In the genomic region with DNA sequence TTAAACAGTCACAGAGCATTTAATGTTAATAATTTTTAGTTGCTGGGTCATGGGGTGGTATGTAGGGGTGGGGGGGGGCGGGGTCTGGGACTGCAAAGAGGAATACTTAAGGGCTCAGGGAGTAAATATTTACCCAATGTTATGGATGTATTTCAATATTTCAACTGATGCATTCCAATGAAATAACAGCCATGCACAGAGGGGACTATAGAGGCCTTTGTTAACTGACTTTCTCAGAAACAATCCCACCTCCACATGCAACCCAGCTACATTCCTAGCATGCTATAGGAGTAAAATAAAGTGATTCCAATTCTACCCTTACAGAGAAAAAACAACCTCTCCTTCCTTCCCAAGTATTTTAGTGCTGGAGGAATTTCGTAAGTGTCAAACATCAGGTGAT, we compare ENCODE assay signal across 22 cellular contexts. TPM values are rescaled to one million over a fixed set of nuclear protein-coding genes. Genes with fewer than 3 reads are reported as not detected.
DNase-seq lines count a peak whose midpoint lies in the region; ATAC-seq and TF ChIP-seq lines count a peak whose summit lies in the region.
"Had no signal": no experiment of that assay in that cellular context is flagged by ENCODE, and none has a peak within 500 bp of the region (broad histone marks: within the 10 kb centered on the region; RNA-seq: fewer than 3 reads in every experiment).

No MANE protein-coding gene starts in this region.

- 82 to 86% methylated on average over 2 of the region's 2 CpGs for WGBS in upper lobe of left lung, 2 donors

- peaks cover 5% of the 10 kb centered on the region for H3K36me3 ChIP-seq in Panc1 (ENCODE audit: control insufficient read depth, insufficient read depth, low read length)
- H3K36me3 ChIP-seq in neural progenitor cell = peaks cover 22% of the 10 kb centered on the region
- peaks cover 0 to 47% (median 3%) of the 10 kb centered on the region in 4 donors for H3K36me3 ChIP-seq in upper lobe of left lung

- no peak for TF ChIP-seq POLR2A in upper lobe of left lung (IDR thresholded peaks at IDR 0.05)

- no peaks in the 10 kb centered on the region for H3K79me2 ChIP-seq in neural progenitor cell (ENCODE audit: low read depth)

- H3K27me3 ChIP-seq in Panc1 (ENCODE audit: control insufficient read depth, insufficient read depth, low read length) = no peaks in the 10 kb centered on the region
- no peaks in the 10 kb centered on the region for H3K27me3 ChIP-seq in neural progenitor cell
- no peaks in the 10 kb centered on the region for H3K27me3 ChIP-seq in upper lobe of left lung
- H3K27me3 ChIP-seq: BLaER1, SJCRH30 had no signal

- H3K27me3 Mint-ChIP-seq in neural progenitor cell (ENCODE audit: insufficient read depth, low read depth) = no peaks in the 10 kb centered on the region
- H3K27me3 Mint-ChIP-seq: CD4-positive, CD25-positive, alpha-beta regulatory T cell had no signal

- H2AFZ ChIP-seq in neural progenitor cell (replicated peaks) = no peak overlapping the region

- H3K9ac ChIP-seq in neural progenitor cell = no peak overlapping the region
- H3K9ac ChIP-seq: BLaER1 had no signal

- no TSS peak for BruUV-seq in Panc1 (replicated peaks; lab: Mats Ljungman, UMichigan)

- peak; percentile 7 for DNase-seq in COLO829 (ENCODE audit: low spot score)
- DNase-seq in Panc1 (ENCODE audit: low read depth, low spot score) = no peak
- DNase-seq in foreskin melanocyte = peak; percentile 44
- no peak for DNase-seq in neural progenitor cell (ENCODE audit: low spot score)
- DNase-seq in hypothalamus (lab: John Stamatoyannopoulos, UW) = no peak
- DNase-seq in upper lobe of left lung = no peak
- DNase-seq: CD4-positive, CD25-positive, alpha-beta regulatory T cell; DMS53; H9; NCI-H1092 treated with DMSO at 0.1 percent for 48 hours; NCI-H1436 treated with DMSO at 0.1 percent for 48 hours; NCI-H1930; NCI-H2107; NCI-H446 treated with DMSO at 0.1 percent for 48 hours; NCI-H526; NCI-H82; NK-92 treated with Interleukin-12 subunit alpha and Interleukin-12 subunit beta, amount 100 ng/mL, for 24 hours; PC-3; SJCRH30 had no signal

- TF ChIP-seq CTCF in Panc1 (IDR thresholded peaks at IDR 0.05) (no peak), neural progenitor cell (IDR thresholded peaks at IDR 0.05) (no peak), upper lobe of left lung (IDR thresholded peaks at IDR 0.05) (no peak)

- H3K4me2 ChIP-seq in neural progenitor cell = no peak overlapping the region
- H3K4me2 ChIP-seq: BLaER1 had no signal

- TF ChIP-seq EP300 in upper lobe of left lung (IDR thresholded peaks at IDR 0.05) = no peak

- H3K27ac Mint-ChIP-seq in neural progenitor cell = no peak overlapping the region
- H3K27ac Mint-ChIP-seq: CD4-positive, CD25-positive, alpha-beta regulatory T cell had no signal

- no peak overlapping the region for H3K4me3 Mint-ChIP-seq in neural progenitor cell
- H3K4me3 Mint-ChIP-seq: CD4-positive, CD25-positive, alpha-beta regulatory T cell; H9 had no signal

- H3K36me3 Mint-ChIP-seq in neural progenitor cell = peaks cover 5% of the 10 kb centered on the region

- H3K4me3 ChIP-seq in Panc1 (ENCODE audit: low read depth in 2 of 2, low read length in 2 of 2) (no peak overlapping the region), neural progenitor cell (no peak overlapping the region), upper lobe of left lung (no peak overlapping the region)
- H3K4me3 ChIP-seq: BLaER1, SJCRH30 had no signal

- POLR2A ChIA-PET in Panc1 (lab: Charles Lee) = no interaction called here

- H3K27ac ChIP-seq in Panc1 (ENCODE audit: low read length) = no peak overlapping the region
- peak overlapping the region; percentile 25 for H3K27ac ChIP-seq in neural progenitor cell
- no peak overlapping the region for H3K27ac ChIP-seq in upper lobe of left lung
- H3K27ac ChIP-seq: BLaER1, SJCRH30 had no signal

- H3K9me3 Mint-ChIP-seq in neural progenitor cell = no peaks in the 10 kb centered on the region
- H3K9me3 Mint-ChIP-seq: H9 had no signal

- H3F3A ChIP-seq in neural progenitor cell (ENCODE audit: low read depth) = no peaks in the 10 kb centered on the region

- CTCF ChIA-PET in Panc1 (lab: Charles Lee) = no interaction called here

- peak; percentile 69; the same call in 1 of the 2 replicates for ATAC-seq in Panc1
- no peak for ATAC-seq in HG03175 (IDR thresholded peaks at IDR 0.05; ENCODE audit: unreplicated experiment)
- no peak for ATAC-seq in upper lobe of left lung (ENCODE audit: low FRiP score in 2 of 2)
- ATAC-seq: PC-3, Right ventricle myocardium inferior had no signal

- no peaks in the 10 kb centered on the region for H4K20me1 ChIP-seq in neural progenitor cell (ENCODE audit: low read depth)
- H4K20me1 ChIP-seq: BLaER1 had no signal

- no peaks in the 10 kb centered on the region for H3K9me3 ChIP-seq in Panc1 (ENCODE audit: control insufficient read depth, insufficient read depth, low read depth, low read length)
- no peaks in the 10 kb centered on the region for H3K9me3 ChIP-seq in neural progenitor cell (ENCODE audit: low read depth)
- no peaks in the 10 kb centered on the region for H3K9me3 ChIP-seq in upper lobe of left lung
- H3K9me3 ChIP-seq: BLaER1, SJCRH30 had no signal

- no peaks in the 10 kb centered on the region; the same call in 1 of the 2 replicates for H3K4me1 ChIP-seq in Panc1 (ENCODE audit: control insufficient read depth, insufficient read depth, low read length)
- H3K4me1 ChIP-seq in neural progenitor cell = no peaks in the 10 kb centered on the region
- no peaks in the 10 kb centered on the region for H3K4me1 ChIP-seq in upper lobe of left lung
- H3K4me1 ChIP-seq: BLaER1, SJCRH30 had no signal

- intact Hi-C loops in Panc1 (cut with micrococcal nuclease; ENCODE audit: unreplicated experiment) = no loop called here

- no peaks in the 10 kb centered on the region for H3K4me1 Mint-ChIP-seq in neural progenitor cell
- H3K4me1 Mint-ChIP-seq: CD4-positive, CD25-positive, alpha-beta regulatory T cell; H9 had no signal

- in situ Hi-C loops in Panc1 (cut with HindIII; ENCODE audit: low pct_unique_long_range_greater_than_20kb, low sequenced_read_pairs) = no loop called here

RNA-seq across cellular contexts. Expression of a gene that starts 7.9 kb away (rescaled TPM):
- total RNA-seq in Panc1 (2021; ENCODE audit: unreplicated experiment) (7.8 TPM), neural progenitor cell (ENCODE audit: low replicate concordance) (22.8 and 32.7 TPM in 2 replicates), upper lobe of left lung (10 to 100 TPM in 3 of 6 donors, 1 to 10 TPM in 3; 3.2 to 18.5 (median 9.7) TPM)
- polyA plus RNA-seq in Panc1 (2012; ENCODE audit: insufficient read length) = 4.8 TPM

Comparison
In these comparisons a context has a peak if more than half of its experiments do, and no peak if none do; other contexts are left out.
1. DNase-seq: peak in COLO829 (single experiment) and foreskin melanocyte (single experiment); none in Panc1 (single experiment), neural progenitor cell (single experiment), hypothalamus (0 of 51) and upper lobe of left lung (0 of 2).